Comparison of ENCODE assay signal across 1 cellular context in the genomic region with DNA sequence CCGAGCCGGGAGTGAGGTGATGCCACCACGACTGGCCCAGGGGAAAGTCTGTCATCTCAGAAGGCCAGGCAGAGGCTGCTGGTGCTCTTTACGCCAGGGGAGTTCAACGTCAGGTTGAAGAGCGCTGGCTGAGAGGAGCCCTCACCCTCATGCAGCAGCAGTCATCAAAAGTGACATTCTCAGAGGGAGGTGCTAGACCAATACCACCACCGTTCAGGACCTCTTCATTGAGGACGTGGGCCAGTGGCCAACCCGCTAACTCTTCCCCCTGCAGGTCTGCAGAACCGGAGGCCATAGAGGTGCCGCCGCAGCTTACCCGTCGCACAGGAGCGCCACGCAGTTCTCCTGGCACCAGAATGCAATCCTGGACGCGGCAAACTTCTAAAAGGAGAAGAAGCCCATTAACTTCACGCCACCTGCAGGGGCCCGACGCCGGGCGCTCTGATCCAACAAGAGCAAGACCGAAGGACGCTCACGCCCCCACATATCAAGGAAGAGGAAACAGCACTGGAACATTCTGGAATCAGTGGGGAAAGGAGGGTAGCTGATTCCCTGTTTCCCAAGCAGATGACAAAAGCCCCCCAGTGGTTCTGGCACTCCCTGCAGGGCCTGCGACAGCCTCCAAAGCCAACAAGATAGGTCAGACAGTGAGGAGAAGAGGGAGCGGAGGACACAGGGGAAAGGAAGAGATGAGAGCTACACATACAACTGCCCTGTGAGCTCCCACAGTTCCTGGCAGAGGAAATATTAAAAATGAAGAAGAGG.
TF ChIP-seq lines count a peak whose summit lies in the region.

No MANE protein-coding gene starts in this region.

TF ChIP-seq in K562, 482 proteins besides CTCF, POLR2A, EP300 and RAD21:
- TF ChIP-seq ZNF253 (CRISPR knock-in tag; conservative IDR thresholded peaks at IDR 0.05) = no peak
- TF ChIP-seq MAZ (CRISPR knock-in tag; conservative IDR thresholded peaks at IDR 0.05 in 1 of 2, IDR thresholded peaks at IDR 0.05 in 1 of 2) = no peak
- TF ChIP-seq, protein P1, sequence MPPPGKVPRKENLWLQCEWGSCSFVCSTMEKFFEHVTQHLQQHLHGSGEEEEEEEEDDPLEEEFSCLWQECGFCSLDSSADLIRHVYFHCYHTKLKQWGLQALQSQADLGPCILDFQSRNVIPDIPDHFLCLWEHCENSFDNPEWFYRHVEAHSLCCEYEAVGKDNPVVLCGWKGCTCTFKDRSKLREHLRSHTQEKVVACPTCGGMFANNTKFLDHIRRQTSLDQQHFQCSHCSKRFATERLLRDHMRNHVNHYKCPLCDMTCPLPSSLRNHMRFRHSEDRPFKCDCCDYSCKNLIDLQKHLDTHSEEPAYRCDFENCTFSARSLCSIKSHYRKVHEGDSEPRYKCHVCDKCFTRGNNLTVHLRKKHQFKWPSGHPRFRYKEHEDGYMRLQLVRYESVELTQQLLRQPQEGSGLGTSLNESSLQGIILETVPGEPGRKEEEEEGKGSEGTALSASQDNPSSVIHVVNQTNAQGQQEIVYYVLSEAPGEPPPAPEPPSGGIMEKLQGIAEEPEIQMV (tag; conservative IDR thresholded peaks at IDR 0.05; ENCODE audit: low read depth) = no peak
- TF ChIP-seq, protein P2, sequence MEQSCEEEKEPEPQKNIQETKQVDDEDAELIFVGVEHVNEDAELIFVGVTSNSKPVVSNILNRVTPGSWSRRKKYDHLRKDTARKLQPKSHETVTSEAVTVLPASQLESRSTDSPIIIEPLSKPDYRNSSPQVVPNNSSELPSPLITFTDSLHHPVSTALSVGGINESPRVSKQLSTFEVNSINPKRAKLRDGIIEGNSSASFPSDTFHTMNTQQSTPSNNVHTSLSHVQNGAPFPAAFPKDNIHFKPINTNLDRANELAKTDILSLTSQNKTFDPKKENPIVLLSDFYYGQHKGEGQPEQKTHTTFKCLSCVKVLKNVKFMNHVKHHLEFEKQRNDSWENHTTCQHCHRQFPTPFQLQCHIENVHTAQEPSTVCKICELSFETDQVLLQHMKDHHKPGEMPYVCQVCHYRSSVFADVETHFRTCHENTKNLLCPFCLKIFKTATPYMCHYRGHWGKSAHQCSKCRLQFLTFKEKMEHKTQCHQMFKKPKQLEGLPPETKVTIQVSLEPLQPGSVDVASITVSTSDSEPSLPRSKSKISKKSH (CRISPR knock-in tag; IDR thresholded peaks at IDR 0.05) = no peak
- TF ChIP-seq MTF1 (CRISPR knock-in tag; IDR thresholded peaks at IDR 0.05; ENCODE audit: borderline replicate concordance) = no peak
- TF ChIP-seq HNRNPLL (IDR thresholded peaks at IDR 0.05; ENCODE audit: low read depth, low read length, poor library complexity, severe bottlenecking) = no peak
TF ChIP-seq in K562: peak in this region for 0.
